Comparison of ENCODE assay signal across 1 cellular context in genomic region chr5:173798127-173798810, GRCh38.
TF ChIP-seq lines count a peak whose summit lies in the region.

No MANE protein-coding gene starts in this region.

TF ChIP-seq in H1, 55 proteins besides CTCF, POLR2A, EP300 and RAD21 (continued from another document):
- TF ChIP-seq RFX5 (IDR thresholded peaks at IDR 0.05; ENCODE audit: borderline replicate concordance, low read depth, low read length) (no peak), SIRT6 (IDR thresholded peaks at IDR 0.05; ENCODE audit: low read length) (no peak), TAF1 (IDR thresholded peaks at IDR 0.05; ENCODE audit: low read depth, low read length) (no peak), BCL11A (IDR thresholded peaks at IDR 0.05; ENCODE audit: low read depth in 2 of 2, low read length in 2 of 2) (no peak), BRCA1 (IDR thresholded peaks at IDR 0.05; ENCODE audit: low read depth, low read length) (no peak), POU5F1 (IDR thresholded peaks at IDR 0.05; ENCODE audit: low read depth, low read length) (no peak)
- TF ChIP-seq, protein P1, sequence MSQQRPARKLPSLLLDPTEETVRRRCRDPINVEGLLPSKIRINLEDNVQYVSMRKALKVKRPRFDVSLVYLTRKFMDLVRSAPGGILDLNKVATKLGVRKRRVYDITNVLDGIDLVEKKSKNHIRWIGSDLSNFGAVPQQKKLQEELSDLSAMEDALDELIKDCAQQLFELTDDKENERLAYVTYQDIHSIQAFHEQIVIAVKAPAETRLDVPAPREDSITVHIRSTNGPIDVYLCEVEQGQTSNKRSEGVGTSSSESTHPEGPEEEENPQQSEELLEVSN (IDR thresholded peaks at IDR 0.05): no peak
